ENCODE assay signal across 30 cellular contexts in genomic region chr3:58520403-58520784, GRCh38. TPM values are rescaled to one million over a fixed set of nuclear protein-coding genes. Genes with fewer than 3 reads are reported as not detected.
"Had no signal": no experiment of that assay in that cellular context is flagged by ENCODE, and none has a peak within 500 bp of the region (broad histone marks: within the 10 kb centered on the region; RNA-seq: fewer than 3 reads in every experiment).

No MANE protein-coding gene starts in this region.

- DNase-seq: activated CD4-positive, alpha-beta memory T cell treated with anti-CD3 and anti-CD28 coated beads for 36 hours; activated CD4-positive, alpha-beta T cell treated with anti-CD3 and anti-CD28 coated beads, Interleukin-2, amount 10 ng/mL, durations not matched to agents 7 days and 5 days; activated CD4-positive, CD25-positive, alpha-beta regulatory T cell; activated CD8-positive, alpha-beta memory T cell treated with anti-CD3 and anti-CD28 coated beads for 24 hours; activated effector memory CD4-positive, alpha-beta T cell treated with anti-CD3 and anti-CD28 coated beads, Interleukin-2, amount 50 U/mL, for 16 hours; activated naive CD4-positive, alpha-beta T cell treated with Interleukin-2 at 50 U/mL for 16 hours; activated naive CD8-positive, alpha-beta T cell treated with anti-CD3 and anti-CD28 coated beads, Interleukin-2, amount 50 U/mL, for 24 hours; activated T-cell treated with anti-CD3 and anti-CD28 coated beads, Interleukin-2, amount 50 U/mL, for 4 hours; amniotic stem cell; body of pancreas; KG1; NCI-H1092; NCI-H1694; NCI-H2029; NCI-H2107; NCI-H2171 treated with DMSO at 0.1 percent for 48 hours; NCI-H226; NCI-H526 treated with DMSO at 0.1 percent for 48 hours; SHP77 treated with DMSO at 0.1 percent for 48 hours; T-helper 17 cell; T-helper 9 cell had no signal

- H3K27me3 ChIP-seq: ascending aorta, body of pancreas had no signal

- H3K27ac ChIP-seq: ascending aorta, body of pancreas, RWPE1 had no signal

- ATAC-seq: activated T-cell treated with anti-CD3 and anti-CD28 coated beads, Interleukin-2, amount 50 U/mL, for 4 hours; body of pancreas; T-helper 17 cell had no signal

- H3K9me3 ChIP-seq: ascending aorta, body of pancreas had no signal

- H3K4me1 Mint-ChIP-seq: activated CD4-positive, alpha-beta T cell treated with anti-CD3 and anti-CD28 coated beads, Interleukin-2, amount 10 ng/mL, durations not matched to agents 7 days and 5 days; activated naive CD8-positive, alpha-beta T cell treated with anti-CD3 and anti-CD28 coated beads, Interleukin-2, amount 50 U/mL, for 24 hours; central memory CD8-positive, alpha-beta T cell had no signal

- H3K36me3 Mint-ChIP-seq: activated CD4-positive, alpha-beta memory T cell treated with anti-CD3 and anti-CD28 coated beads for 36 hours; activated naive CD4-positive, alpha-beta T cell treated with anti-CD3 and anti-CD28 coated beads, Interleukin-2, amount 50 U/mL, for 72 hours had no signal

- H3K9me3 Mint-ChIP-seq: activated CD4-positive, alpha-beta memory T cell treated with anti-CD3 and anti-CD28 coated beads for 36 hours; activated CD4-positive, alpha-beta T cell treated with anti-CD3 and anti-CD28 coated beads, Interleukin-2, amount 10 ng/mL, durations not matched to agents 7 days and 5 days; activated naive CD4-positive, alpha-beta T cell treated with anti-CD3 and anti-CD28 coated beads, Interleukin-2, amount 50 U/mL, for 72 hours; activated naive CD8-positive, alpha-beta T cell treated with anti-CD3 and anti-CD28 coated beads, Interleukin-2, amount 50 U/mL, for 24 hours; activated T-cell treated with anti-CD3 and anti-CD28 coated beads, Interleukin-2, amount 50 U/mL, for 4 hours; central memory CD8-positive, alpha-beta T cell had no signal

- H3K4me3 Mint-ChIP-seq: activated CD4-positive, alpha-beta memory T cell treated with anti-CD3 and anti-CD28 coated beads for 36 hours; activated CD4-positive, alpha-beta T cell treated with anti-CD3 and anti-CD28 coated beads, Interleukin-2, amount 10 ng/mL, durations not matched to agents 7 days and 5 days; activated naive CD8-positive, alpha-beta T cell treated with anti-CD3 and anti-CD28 coated beads, Interleukin-2, amount 50 U/mL, for 24 hours; activated T-cell treated with anti-CD3 and anti-CD28 coated beads, Interleukin-2, amount 50 U/mL, for 4 hours; central memory CD8-positive, alpha-beta T cell; T-helper 17 cell had no signal

- H3K4me1 ChIP-seq: ascending aorta, body of pancreas had no signal

- FAIRE-seq: TTC549 had no signal

- H3K4me3 ChIP-seq: ascending aorta, body of pancreas had no signal

- H3K27me3 Mint-ChIP-seq: activated CD4-positive, alpha-beta memory T cell treated with anti-CD3 and anti-CD28 coated beads for 36 hours; activated CD4-positive, alpha-beta T cell treated with anti-CD3 and anti-CD28 coated beads, Interleukin-2, amount 10 ng/mL, durations not matched to agents 7 days and 5 days; activated naive CD8-positive, alpha-beta T cell treated with anti-CD3 and anti-CD28 coated beads, Interleukin-2, amount 50 U/mL, for 24 hours; central memory CD8-positive, alpha-beta T cell; T-helper 17 cell had no signal

- H3K27ac Mint-ChIP-seq: activated CD4-positive, alpha-beta memory T cell treated with anti-CD3 and anti-CD28 coated beads for 36 hours; activated CD4-positive, alpha-beta T cell treated with anti-CD3 and anti-CD28 coated beads, Interleukin-2, amount 10 ng/mL, durations not matched to agents 7 days and 5 days; activated naive CD4-positive, alpha-beta T cell treated with anti-CD3 and anti-CD28 coated beads, Interleukin-2, amount 50 U/mL, for 72 hours; activated naive CD8-positive, alpha-beta T cell treated with anti-CD3 and anti-CD28 coated beads, Interleukin-2, amount 50 U/mL, for 24 hours; T-helper 17 cell had no signal

RNA-seq across cellular contexts. Expression of gene ACOX2, which starts 16.6 kb away (rescaled TPM):
- total RNA-seq: activated CD4-positive, alpha-beta memory T cell treated with anti-CD3 and anti-CD28 coated beads for 36 hours; activated CD4-positive, alpha-beta T cell treated with anti-CD3 and anti-CD28 coated beads, Interleukin-2, amount 10 ng/mL, durations not matched to agents 7 days and 5 days; activated naive CD4-positive, alpha-beta T cell treated with anti-CD3 and anti-CD28 coated beads, Interleukin-2, amount 50 U/mL, for 72 hours; activated T-cell treated with anti-CD3 and anti-CD28 coated beads, Interleukin-2, amount 50 U/mL, for 4 hours; OCI-LY7; T-helper 17 cell had no signal

RNA-seq across cellular contexts. Expression of gene FAM107A, which starts 56.8 kb away (rescaled TPM):
- total RNA-seq: activated CD4-positive, alpha-beta memory T cell treated with anti-CD3 and anti-CD28 coated beads for 36 hours; activated CD4-positive, alpha-beta T cell treated with anti-CD3 and anti-CD28 coated beads, Interleukin-2, amount 10 ng/mL, durations not matched to agents 7 days and 5 days; activated naive CD4-positive, alpha-beta T cell treated with anti-CD3 and anti-CD28 coated beads, Interleukin-2, amount 50 U/mL, for 72 hours; activated T-cell treated with anti-CD3 and anti-CD28 coated beads, Interleukin-2, amount 50 U/mL, for 4 hours; LHCN-M2; MCF 10A; OCI-LY7; SK-MEL-5; T-helper 17 cell had no signal
